8 cellular contexts compared by ENCODE assay signal in genomic region chr4:41120297-41121217, GRCh38.
A peak's percentile ranks its signal among the peaks of the same experiment; 100 is the strongest.
DNase-seq lines count a peak whose midpoint lies in the region; ATAC-seq and TF ChIP-seq lines count a peak whose summit lies in the region.

No MANE protein-coding gene starts in this region.

- no peaks in the 10 kb centered on the region for H3K27me3 ChIP-seq in CD8-positive, alpha-beta T cell (ENCODE audit: insufficient read depth, low read length)

- DNase-seq in HEK293T (ENCODE audit: extremely low spot score) (peak; percentile 50), hippocampal formation (lab: John Stamatoyannopoulos, UW) (peak; percentile 25 to 31), skeletal muscle cell (ENCODE audit: low read depth) (peak; percentile 72)
- no peak for DNase-seq in activated CD8-positive, alpha-beta memory T cell treated with anti-CD3 and anti-CD28 coated beads, Interleukin-2, amount 10 ng/mL, durations not matched to agents 7 days and 5 days
- no peak for DNase-seq in CD8-positive, alpha-beta T cell

- no peaks in the 10 kb centered on the region for H3K36me3 ChIP-seq in CD8-positive, alpha-beta T cell (ENCODE audit: insufficient read depth, low read length)

- H3K27ac ChIP-seq in CD8-positive, alpha-beta T cell (ENCODE audit: low read depth, low read length) = no peak overlapping the region

- POLR2A ChIA-PET in HEK293T (lab: Yijun Ruan, JAX) = interaction anchor here (1.0 kb wide), 1 partner anchor 22 kb away, joined by 3 read pairs; no protein-coding TSS in a partner anchor
- POLR2A ChIA-PET in CD8-positive, alpha-beta T cell (lab: Charles Lee) = no interaction called here

- no peak for TF ChIP-seq CTCF in brain (conservative IDR thresholded peaks at IDR 0.05)
- no peak for TF ChIP-seq CTCF in CD8-positive, alpha-beta T cell (IDR thresholded peaks at IDR 0.05)

- no peaks in the 10 kb centered on the region for H3K27me3 Mint-ChIP-seq in brain
- no peaks in the 10 kb centered on the region for H3K27me3 Mint-ChIP-seq in activated CD8-positive, alpha-beta memory T cell treated with anti-CD3 and anti-CD28 coated beads, Interleukin-2, amount 10 ng/mL, durations not matched to agents 7 days and 5 days
- no peaks in the 10 kb centered on the region for H3K27me3 Mint-ChIP-seq in CD8-positive, alpha-beta T cell (ENCODE audit: low read depth)

- H3K9me3 ChIP-seq in CD8-positive, alpha-beta T cell (ENCODE audit: low read length) = no peaks in the 10 kb centered on the region

- H3K4me3 Mint-ChIP-seq in brain = peak overlapping the region in 1 of 5 experiments; percentile 17
- no peak overlapping the region for H3K4me3 Mint-ChIP-seq in activated CD8-positive, alpha-beta memory T cell treated with anti-CD3 and anti-CD28 coated beads, Interleukin-2, amount 10 ng/mL, durations not matched to agents 7 days and 5 days
- H3K4me3 Mint-ChIP-seq in CD8-positive, alpha-beta T cell = no peak overlapping the region

- H3K4me1 ChIP-seq in CD8-positive, alpha-beta T cell (ENCODE audit: insufficient read depth, low read length) = no peaks in the 10 kb centered on the region

- no peak overlapping the region for H3K4me3 ChIP-seq in skeletal muscle cell (ENCODE audit: low read depth, low read length)
- no peak overlapping the region for H3K4me3 ChIP-seq in CD8-positive, alpha-beta T cell (ENCODE audit: low read depth, low read length)

- peaks cover 16% of the 10 kb centered on the region for H3K36me3 Mint-ChIP-seq in brain
- no peaks in the 10 kb centered on the region for H3K36me3 Mint-ChIP-seq in activated CD8-positive, alpha-beta memory T cell treated with anti-CD3 and anti-CD28 coated beads, Interleukin-2, amount 10 ng/mL, durations not matched to agents 7 days and 5 days
- no peaks in the 10 kb centered on the region for H3K36me3 Mint-ChIP-seq in CD8-positive, alpha-beta T cell

- H3K27ac Mint-ChIP-seq in brain = peak overlapping the region in 4 of 5 experiments; percentile 42 to 79 (median 55)
- no peak overlapping the region for H3K27ac Mint-ChIP-seq in activated CD8-positive, alpha-beta memory T cell treated with anti-CD3 and anti-CD28 coated beads, Interleukin-2, amount 10 ng/mL, durations not matched to agents 7 days and 5 days
- no peak overlapping the region for H3K27ac Mint-ChIP-seq in CD8-positive, alpha-beta T cell

- intact Hi-C loops in CD8-positive, alpha-beta T cell (cut with DNase I, micrococcal nuclease) = no loop called here

- peaks cover 0 to 9% (median 2%) of the 10 kb centered on the region in 5 experiments for H3K9me3 Mint-ChIP-seq in brain
- no peaks in the 10 kb centered on the region for H3K9me3 Mint-ChIP-seq in activated CD8-positive, alpha-beta memory T cell treated with anti-CD3 and anti-CD28 coated beads, Interleukin-2, amount 10 ng/mL, durations not matched to agents 7 days and 5 days (ENCODE audit: low read depth)
- H3K9me3 Mint-ChIP-seq in CD8-positive, alpha-beta T cell = no peaks in the 10 kb centered on the region

- ATAC-seq in activated CD8-positive, alpha-beta memory T cell treated with anti-CD3 and anti-CD28 coated beads, Interleukin-2, amount 10 ng/mL, durations not matched to agents 7 days and 5 days = no peak
- ATAC-seq in CD8-positive, alpha-beta T cell = no peak
- ATAC-seq in HG03159 (IDR thresholded peaks at IDR 0.05; ENCODE audit: unreplicated experiment) (no peak), GM19324 (IDR thresholded peaks at IDR 0.05; ENCODE audit: low FRiP score, unreplicated experiment) (no peak)

- peaks cover 37% of the 10 kb centered on the region for H3K4me1 Mint-ChIP-seq in brain
- H3K4me1 Mint-ChIP-seq in activated CD8-positive, alpha-beta memory T cell treated with anti-CD3 and anti-CD28 coated beads, Interleukin-2, amount 10 ng/mL, durations not matched to agents 7 days and 5 days = no peaks in the 10 kb centered on the region
- no peaks in the 10 kb centered on the region for H3K4me1 Mint-ChIP-seq in CD8-positive, alpha-beta T cell (ENCODE audit: low read depth)

- CTCF ChIA-PET in HEK293T (lab: Yijun Ruan, JAX) = no interaction called here
- CTCF ChIA-PET in activated CD8-positive, alpha-beta memory T cell treated with anti-CD3 and anti-CD28 coated beads, Interleukin-2, amount 10 ng/mL, durations not matched to agents 7 days and 5 days (lab: Charles Lee) = interaction anchor here (0.6 kb wide), 1 partner anchor 10 kb away, joined by 3 read pairs; no protein-coding TSS in a partner anchor
- CTCF ChIA-PET in CD8-positive, alpha-beta T cell (lab: Charles Lee) = interaction anchor here (0.9 kb wide), 1 partner anchor 35 kb away, joined by 3 read pairs; no protein-coding TSS in a partner anchor

TF ChIP-seq in HEK293T, 16 proteins besides CTCF, POLR2A, EP300 and RAD21:
- TF ChIP-seq HDGF (IDR thresholded peaks at IDR 0.05; ENCODE audit: borderline replicate concordance) = no peak
- TF ChIP-seq L3MBTL2 (conservative IDR thresholded peaks at IDR 0.05) = peak; percentile 70

Comparison
In these comparisons a context has a peak if more than half of its experiments do, and no peak if none do; other contexts are left out.
1. DNase-seq: peak in HEK293T (single experiment), hippocampal formation (2 of 2) and skeletal muscle cell (single experiment); none in activated CD8-positive, alpha-beta memory T cell treated with anti-CD3 and anti-CD28 coated beads, Interleukin-2, amount 10 ng/mL, durations not matched to agents 7 days and 5 days (single experiment) and CD8-positive, alpha-beta T cell (0 of 7).
2. H3K27ac Mint-ChIP-seq: peak in brain (4 of 5); none in activated CD8-positive, alpha-beta memory T cell treated with anti-CD3 and anti-CD28 coated beads, Interleukin-2, amount 10 ng/mL, durations not matched to agents 7 days and 5 days (single experiment) and CD8-positive, alpha-beta T cell (single experiment).